1 cellular context compared by ENCODE assay signal in genomic region chr20:63522091-63522868, GRCh38.
TF ChIP-seq lines count a peak whose summit lies in the region.

No MANE protein-coding gene starts in this region.

TF ChIP-seq in WTC11, 78 proteins besides CTCF, POLR2A, EP300 and RAD21 (continued from another document):
- no peak for TF ChIP-seq ATF6 (CRISPR knock-in tag; IDR thresholded peaks at IDR 0.05)
- no peak for TF ChIP-seq RORB (CRISPR knock-in tag; IDR thresholded peaks at IDR 0.05)
- TF ChIP-seq ZNF263 (CRISPR knock-in tag; IDR thresholded peaks at IDR 0.05; ENCODE audit: low read depth), result no peak
- TF ChIP-seq MYBL2 (CRISPR knock-in tag; IDR thresholded peaks at IDR 0.05), result no peak
- TF ChIP-seq MAX (CRISPR knock-in tag; IDR thresholded peaks at IDR 0.05), result no peak
- TF ChIP-seq AR (CRISPR knock-in tag; IDR thresholded peaks at IDR 0.05), result no peak
- TF ChIP-seq ZNF138 (CRISPR knock-in tag; conservative IDR thresholded peaks at IDR 0.05), result no peak
- no peak for TF ChIP-seq ETV6 (CRISPR knock-in tag; IDR thresholded peaks at IDR 0.05)
- no peak for TF ChIP-seq GRHL2 (CRISPR knock-in tag; IDR thresholded peaks at IDR 0.05; ENCODE audit: insufficient replicate concordance, severe bottlenecking)
